Comparison of ENCODE assay signal across 8 cellular contexts in genomic region chr10:98446121-98446655, GRCh38. TPM values are rescaled to one million over a fixed set of nuclear protein-coding genes. Genes with fewer than 3 reads are reported as not detected.
DNase-seq lines count a peak whose midpoint lies in the region; TF ChIP-seq lines count a peak whose summit lies in the region.

No MANE protein-coding gene starts in this region.

- peaks cover 31% of the 10 kb centered on the region for H3K36me3 ChIP-seq in osteoblast (ENCODE audit: insufficient read depth, low read length)

- H3K4me3 ChIP-seq in GM12875 (ENCODE audit: low read depth, low read length) (peak overlapping the region; percentile 65), osteoblast (ENCODE audit: insufficient read depth, low read length) (peak overlapping the region; percentile 89)

- peaks cover 9% of the 10 kb centered on the region for H4K20me1 ChIP-seq in osteoblast (ENCODE audit: insufficient read depth, low read length)

- DNase-seq in HCEC 1CT (peak; percentile 40), M059J (ENCODE audit: low read depth) (peak; percentile 25), germinal center (ENCODE audit: low spot score) (peak; percentile 45), osteoblast (ENCODE audit: insufficient read length, low spot score, missing footprints) (peak; percentile 94), NCI-H2107 treated with DMSO at 0.1 percent for 48 hours (lab: John Stamatoyannopoulos, UW; ENCODE audit: unreplicated experiment) (no peak), NCI-H1930 (lab: John Stamatoyannopoulos, UW) (no peak)
- peak; percentile 48 for DNase-seq in activated naive CD4-positive, alpha-beta T cell treated with Interleukin-2 at 50 U/mL for 16 hours

- peaks cover 17% of the 10 kb centered on the region for H3K4me1 ChIP-seq in osteoblast (ENCODE audit: insufficient read depth, low read length)

- TF ChIP-seq CTCF in GM12875 (IDR thresholded peaks at IDR 0.05; ENCODE audit: borderline replicate concordance, insufficient read depth, low read depth, low read length), result no peak
- TF ChIP-seq CTCF in osteoblast (IDR thresholded peaks at IDR 0.05; ENCODE audit: extremely low read depth, low read depth, low read length), result no peak

- H3K79me2 ChIP-seq in osteoblast (ENCODE audit: insufficient read depth, low read length), result peaks cover 39% of the 10 kb centered on the region

- H2AFZ ChIP-seq in osteoblast (ENCODE audit: low read length), result peak overlapping the region; percentile 100

- no peaks in the 10 kb centered on the region for H3K9me3 ChIP-seq in osteoblast (ENCODE audit: low read depth, low read length)

- H3K27me3 ChIP-seq in osteoblast (ENCODE audit: insufficient read depth, low read length), result peaks cover 7% of the 10 kb centered on the region

- peak overlapping the region; percentile 98 for H3K4me2 ChIP-seq in osteoblast (ENCODE audit: insufficient read depth, low read length)

- H3K27ac ChIP-seq in osteoblast (ENCODE audit: low read depth, low read length), result peak overlapping the region; percentile 86

RNA-seq across cellular contexts. Expression of gene HPS1, which starts 0.5 kb away (rescaled TPM):
- total RNA-seq in M059J (2014; rRNA removed; shearing (Covaris generic)), result 31.7 and 32.2 TPM in 2 replicates
- 52.1 and 61.9 TPM in 2 replicates for total RNA-seq in osteoblast

RNA-seq across cellular contexts. Expression of gene PYROXD2, which starts 31.2 kb away (rescaled TPM):
- 0.54 and 1.0 TPM in 2 replicates for total RNA-seq in M059J (2014; rRNA removed; shearing (Covaris generic))
- total RNA-seq in osteoblast, result 11.6 and 12.4 TPM in 2 replicates

Comparison
In these comparisons a context has a peak if more than half of its experiments do, and no peak if none do; other contexts are left out.
1. DNase-seq: peak in HCEC 1CT (single experiment), M059J (single experiment), activated naive CD4-positive, alpha-beta T cell treated with Interleukin-2 at 50 U/mL for 16 hours (single experiment), germinal center (single experiment) and osteoblast (single experiment); none in NCI-H2107 treated with DMSO at 0.1 percent for 48 hours (single experiment) and NCI-H1930 (0 of 2).